25 cellular contexts compared by ENCODE assay signal in genomic region chr1:228410671-228411070, GRCh38. TPM values are rescaled to one million over a fixed set of nuclear protein-coding genes. Genes with fewer than 3 reads are reported as not detected.
"Had no signal": no experiment of that assay in that cellular context is flagged by ENCODE, and none has a peak within 500 bp of the region (broad histone marks: within the 10 kb centered on the region; RNA-seq: fewer than 3 reads in every experiment).

No MANE protein-coding gene starts in this region.

- ATAC-seq: activated CD4-positive, alpha-beta T cell treated with anti-CD3 and anti-CD28 coated beads for 36 hours; esophagus mucosa; foreskin keratinocyte; heart left ventricle; left colon; pancreas; psoas muscle; SK-N-SH treated with all-trans-retinoic acid at 6 μM for 48 hours; stimulated activated naive B cell treated with anti-CD40 and anti-IgM and Interleukin-4, amounts not matched to agents 10 μg/mL and 1 μg/mL and 100 μg/mL, for 72 hours had no signal

- H3K27me3 ChIP-seq: brain microvascular endothelial cell, foreskin keratinocyte, pancreas had no signal

- H3K27ac ChIP-seq: brain microvascular endothelial cell, foreskin keratinocyte, heart left ventricle, pancreas, psoas muscle, sigmoid colon, stomach, tibial artery had no signal

- H3K36me3 ChIP-seq: brain microvascular endothelial cell, pancreas, sigmoid colon had no signal

- H3K9me3 ChIP-seq: heart left ventricle, pancreas, psoas muscle, sigmoid colon, stomach, suprapubic skin, tibial artery had no signal

- DNase-seq: activated CD4-positive, alpha-beta T cell treated with anti-CD3 and anti-CD28 coated beads for 36 hours; activated CD4-positive, CD25-positive, alpha-beta regulatory T cell; activated gamma-delta T cell treated with Interleukin-2 at 50 U/mL for 16 hours; activated naive CD4-positive, alpha-beta T cell treated with anti-CD3 and anti-CD28 coated beads, Interleukin-2, amount 50 U/mL, for 16 hours; amniotic stem cell; brain microvascular endothelial cell; foreskin keratinocyte; heart left ventricle; hypothalamus; immature natural killer cell; kidney; left colon; psoas muscle; sigmoid colon; small intestine; stimulated activated CD4-positive, alpha-beta T cell treated with anti-CD3 and anti-CD28 coated beads, Interleukin-1b, Interleukin-23, amount 100 ng/mL, for 48 hours; stimulated activated CD4-positive, alpha-beta T cell treated with anti-CD3 and anti-CD28 coated beads, Interleukin-4, amount 100 ng/mL, for 4 hours; stimulated activated CD8-positive, alpha-beta memory T cell treated with anti-CD3 and anti-CD28 coated beads, Interleukin-4, amount 100 ng/mL, for 48 hours; stimulated activated naive B cell treated with anti-CD40 and anti-IgM and Interleukin-4, amounts not matched to agents 10 μg/mL and 1 μg/mL and 100 μg/mL, for 72 hours; stomach had no signal

- H3K4me3 ChIP-seq: heart left ventricle, pancreas, psoas muscle, sigmoid colon, stomach, suprapubic skin, tibial artery had no signal

- H3K4me1 ChIP-seq: foreskin keratinocyte, pancreas had no signal

RNA-seq across cellular contexts. Expression of gene TRIM17, which starts 6.0 kb away (rescaled TPM):
- total RNA-seq: psoas muscle had no signal
